23 cellular contexts compared by ENCODE assay signal in genomic region chr5:93636850-93637249, GRCh38.
"Had no signal": no experiment of that assay in that cellular context is flagged by ENCODE, and none has a peak within 500 bp of the region (broad histone marks: within the 10 kb centered on the region; RNA-seq: fewer than 3 reads in every experiment).

No MANE protein-coding gene starts in this region.

- ATAC-seq: HepG2, Panc1, PC-3 had no signal

- DNase-seq: IMR-90, Karpas-422, KG1, MG63, NCI-H1092, NCI-H1105 treated with DMSO at 0.1 percent for 48 hours, NCI-H1417 treated with DMSO at 0.1 percent for 48 hours, NCI-H146, NCI-H1694 treated with DMSO at 0.1 percent for 48 hours, NCI-H1930, NCI-H2081, NCI-H2107, NCI-H226, NCI-H446, NCI-H510A, NCI-H524 treated with DMSO at 0.1 percent for 48 hours, NCI-H69, NCI-H774, PC-3, SHP77, SK-N-SH had no signal
